In genomic region chr7:70384891-70385290, GRCh38 we compare ENCODE assay signal across 21 cellular contexts.
DNase-seq lines count a peak whose midpoint lies in the region; FAIRE-seq and TF ChIP-seq lines count a peak whose summit lies in the region.
"Had no signal": no experiment of that assay in that cellular context is flagged by ENCODE, and none has a peak within 500 bp of the region (broad histone marks: within the 10 kb centered on the region; RNA-seq: fewer than 3 reads in every experiment).

No MANE protein-coding gene starts in this region.

- no peaks in the 10 kb centered on the region for H3K27me3 ChIP-seq in keratinocyte (ENCODE audit: control insufficient read depth, extremely low read depth, insufficient read depth, low read length)
- H3K27me3 ChIP-seq: cardiac muscle cell, transverse colon had no signal

- CTCF ChIA-PET in AG04449 (lab: Yijun Ruan, JAX), result no interaction called here

- POLR2A ChIA-PET in AG04449 (lab: Yijun Ruan, JAX), result no interaction called here

- no peaks in the 10 kb centered on the region for H4K20me1 ChIP-seq in keratinocyte (ENCODE audit: control insufficient read depth, extremely low read depth, insufficient read depth, low read length)

- no peaks in the 10 kb centered on the region for H3K4me1 ChIP-seq in keratinocyte (ENCODE audit: control insufficient read depth, extremely low read depth, insufficient read depth, low read length)
- H3K4me1 ChIP-seq: Caco-2, transverse colon had no signal

- H3K4me3 ChIP-seq in AG04449 (ENCODE audit: low read depth, low read length), result no peak overlapping the region
- no peak overlapping the region for H3K4me3 ChIP-seq in astrocyte of the spinal cord (ENCODE audit: low read depth, low read length)
- no peak overlapping the region for H3K4me3 ChIP-seq in keratinocyte (ENCODE audit: control insufficient read depth in 2 of 3, extremely low read depth in 1 of 3, insufficient read depth in 2 of 3, low read depth in 1 of 3, low read length in 3 of 3)
- H3K4me3 ChIP-seq: cardiac muscle cell, transverse colon had no signal

- H2AFZ ChIP-seq in keratinocyte (ENCODE audit: control insufficient read depth, low read length), result no peak overlapping the region

- no peaks in the 10 kb centered on the region for H3K36me3 ChIP-seq in keratinocyte (ENCODE audit: control insufficient read depth in 2 of 2, extremely low read depth in 1 of 2, insufficient read depth in 2 of 2, low read length in 2 of 2)
- H3K36me3 ChIP-seq: cardiac muscle cell, transverse colon had no signal

- H3K4me2 ChIP-seq in keratinocyte (ENCODE audit: control insufficient read depth, extremely low read depth, insufficient read depth, low read depth, low read length), result no peak overlapping the region

- no peak for TF ChIP-seq CTCF in AG04449 (IDR thresholded peaks at IDR 0.05; ENCODE audit: insufficient read depth, low read length, missing control alignments)
- TF ChIP-seq CTCF in astrocyte of the spinal cord (IDR thresholded peaks at IDR 0.05; ENCODE audit: low read depth, low read length), result no peak
- no peak for TF ChIP-seq CTCF in keratinocyte (optimal IDR thresholded peaks at IDR 0.05 in 1 of 3, IDR thresholded peaks at IDR 0.05 in 1 of 3, conservative IDR thresholded peaks at IDR 0.05 in 1 of 3; ENCODE audit: extremely low read depth in 1 of 3, insufficient read depth in 2 of 3, low read length in 3 of 3)
- no peak for TF ChIP-seq CTCF in GM10266 (IDR thresholded peaks at IDR 0.05; ENCODE audit: control insufficient read depth, insufficient read depth, low read depth, missing control alignments)

- no peaks in the 10 kb centered on the region for H3K9me3 ChIP-seq in keratinocyte (ENCODE audit: control insufficient read depth, low read depth, low read length)
- H3K9me3 ChIP-seq: Caco-2, transverse colon had no signal

- in situ Hi-C loops in astrocyte of the spinal cord (cut with HindIII; ENCODE audit: low sequenced_read_pairs), result no loop called here

- dilution Hi-C loops in keratinocyte (cut with MboI; ENCODE audit: extremely low pct_ligation_motif_present, low sequenced_read_pairs), result no loop called here

- DNase-seq in AG04449 (ENCODE audit: low read depth, low spot score), result peak; percentile 63
- DNase-seq in HT1080 (ENCODE audit: low read depth), result peak; percentile 5
- peak; percentile 70 for DNase-seq in astrocyte of the spinal cord (ENCODE audit: low read depth, low spot score)
- peak; percentile 1 for DNase-seq in keratinocyte (ENCODE audit: low read depth, low spot score)
- DNase-seq in HT-29 (ENCODE audit: low spot score), result no peak
- DNase-seq in NCI-H82 treated with DMSO at 0.1 percent for 48 hours (lab: John Stamatoyannopoulos, UW; ENCODE audit: unreplicated experiment), result no peak
- no peak for DNase-seq in GM10266 (ENCODE audit: extremely low spot score)
- DNase-seq in activated CD4-positive, CD25-positive, alpha-beta regulatory T cell (lab: John Stamatoyannopoulos, UW), result no peak
- DNase-seq: activated CD4-positive, CD25-positive, alpha-beta regulatory T cell treated with anti-CD3 and anti-CD28 coated beads, Interleukin-2, amount 50 U/mL, for 72 hours; activated naive CD4-positive, alpha-beta T cell; Caco-2; effector memory CD4-positive, alpha-beta T cell; GDM1; glutamatergic neuron; NCI-H1092; NK-92 treated with Interleukin-12 subunit alpha and Interleukin-12 subunit beta, amount 100 ng/mL, for 24 hours; small intestine; stimulated activated naive B cell treated with anti-CD40 and anti-IgM and Interleukin-4, amounts not matched to agents 10 μg/mL and 1 μg/mL and 100 μg/mL, for 72 hours; transverse colon had no signal

- no peak overlapping the region for H3K9ac ChIP-seq in keratinocyte (ENCODE audit: control insufficient read depth, extremely low read depth, insufficient read depth, low read length)

- no peak overlapping the region for H3K27ac ChIP-seq in keratinocyte (ENCODE audit: control insufficient read depth, insufficient read depth, low read length)
- H3K27ac ChIP-seq: cardiac muscle cell, transverse colon had no signal

- peak; percentile 63 for FAIRE-seq in keratinocyte (lab: Jason Lieb, UNC)
- FAIRE-seq: islet of Langerhans, small intestine had no signal

- H3K79me2 ChIP-seq in keratinocyte (ENCODE audit: control insufficient read depth, insufficient read depth, low read length), result no peaks in the 10 kb centered on the region

- H3K9me1 ChIP-seq in keratinocyte (ENCODE audit: control insufficient read depth, extremely low read depth, insufficient read depth, low read length), result no peaks in the 10 kb centered on the region

Comparison
In these comparisons a context has a peak if more than half of its experiments do, and no peak if none do; other contexts are left out.
1. DNase-seq: peak in AG04449 (single experiment), HT1080 (single experiment), astrocyte of the spinal cord (single experiment) and keratinocyte (single experiment); none in HT-29 (single experiment), NCI-H82 treated with DMSO at 0.1 percent for 48 hours (single experiment), GM10266 (single experiment) and activated CD4-positive, CD25-positive, alpha-beta regulatory T cell (0 of 4).